In genomic region chr10:127699311-127699710, GRCh38 we compare ENCODE assay signal across 41 cellular contexts. TPM values are rescaled to one million over a fixed set of nuclear protein-coding genes. Genes with fewer than 3 reads are reported as not detected.
"Had no signal": no experiment of that assay in that cellular context is flagged by ENCODE, and none has a peak within 500 bp of the region (broad histone marks: within the 10 kb centered on the region; RNA-seq: fewer than 3 reads in every experiment).

No MANE protein-coding gene starts in this region.

- H3K27ac Mint-ChIP-seq: activated naive CD4-positive, alpha-beta T cell treated with anti-CD3 and anti-CD28 coated beads for 36 hours; activated naive CD4-positive, alpha-beta T cell treated with anti-CD3 and anti-CD28 coated beads, Interleukin-2, amount 10 ng/mL, durations not matched to agents 7 days and 5 days; activated naive CD4-positive, alpha-beta T cell treated with anti-CD3 and anti-CD28 coated beads, Interleukin-2, amount 50 U/mL, for 24 hours; activated naive CD4-positive, alpha-beta T cell treated with anti-CD3 and anti-CD28 coated beads, Interleukin-2, amount 50 U/mL, for 72 hours; activated naive CD8-positive, alpha-beta T cell; activated naive CD8-positive, alpha-beta T cell treated with anti-CD3 and anti-CD28 coated beads for 36 hours; activated naive CD8-positive, alpha-beta T cell treated with anti-CD3 and anti-CD28 coated beads, Interleukin-2, amount 10 ng/mL, durations not matched to agents 7 days and 5 days; activated naive CD8-positive, alpha-beta T cell treated with anti-CD3 and anti-CD28 coated beads, Interleukin-2, amount 50 U/mL, for 24 hours; activated T-cell treated with anti-CD3 and anti-CD28 coated beads, Interleukin-2, amount 50 U/mL, for 24 hours; activated T-cell treated with anti-CD3 and anti-CD28 coated beads, Interleukin-2, amount 50 U/mL, for 72 hours; activated T-helper 1 cell treated with anti-CD3 and anti-CD28 coated beads, Interleukin-12 subunit alpha, Interleukin-12 subunit beta, Interleukin-2, Interleukin-4 antibody, amounts not matched to agents 30 ng/mL and 10 ng/mL and 1 ng/mL, durations not matched to agents 14 hours and 24 hours and 36 hours; activated T-helper 17 cell treated with anti-CD3 and anti-CD28 coated beads, Interleukin-2, amount 50 U/mL, for 72 hours; activated T-helper 2 cell treated with anti-CD3 and anti-CD28 coated beads, Interferon-gamma antibody, Interleukin-2, Interleukin-4, amounts not matched to agents 10 μg/mL and 5 μg/mL and 100 μg/mL, durations not matched to agents 14 hours and 24 hours and 36 hours; brain had no signal

- H3K4me3 Mint-ChIP-seq: activated naive CD4-positive, alpha-beta T cell treated with anti-CD3 and anti-CD28 coated beads for 36 hours; activated naive CD4-positive, alpha-beta T cell treated with anti-CD3 and anti-CD28 coated beads, Interleukin-2, amount 10 ng/mL, durations not matched to agents 7 days and 5 days; activated naive CD4-positive, alpha-beta T cell treated with anti-CD3 and anti-CD28 coated beads, Interleukin-2, amount 50 U/mL, for 24 hours; activated naive CD8-positive, alpha-beta T cell; activated naive CD8-positive, alpha-beta T cell treated with anti-CD3 and anti-CD28 coated beads for 36 hours; activated naive CD8-positive, alpha-beta T cell treated with anti-CD3 and anti-CD28 coated beads, Interleukin-2, amount 10 ng/mL, durations not matched to agents 7 days and 5 days; activated naive CD8-positive, alpha-beta T cell treated with anti-CD3 and anti-CD28 coated beads, Interleukin-2, amount 50 U/mL, for 24 hours; activated T-cell treated with anti-CD3 and anti-CD28 coated beads, Interleukin-2, amount 50 U/mL, for 24 hours; activated T-cell treated with anti-CD3 and anti-CD28 coated beads, Interleukin-2, amount 50 U/mL, for 4 hours; activated T-cell treated with anti-CD3 and anti-CD28 coated beads, Interleukin-2, amount 50 U/mL, for 72 hours; activated T-helper 1 cell treated with anti-CD3 and anti-CD28 coated beads, Interleukin-12 subunit alpha, Interleukin-12 subunit beta, Interleukin-2, Interleukin-4 antibody, amounts not matched to agents 30 ng/mL and 10 ng/mL and 1 ng/mL, durations not matched to agents 14 hours and 24 hours and 36 hours; activated T-helper 17 cell treated with anti-CD3 and anti-CD28 coated beads, Interleukin-2, amount 50 U/mL, for 72 hours; brain; central memory CD8-positive, alpha-beta T cell had no signal

- H3K27ac ChIP-seq: adrenal gland, ascending aorta, body of pancreas, brain microvascular endothelial cell, breast epithelium, cardiac muscle cell had no signal

- H3K36me3 Mint-ChIP-seq: activated naive CD4-positive, alpha-beta T cell treated with anti-CD3 and anti-CD28 coated beads, Interleukin-2, amount 10 ng/mL, durations not matched to agents 7 days and 5 days; activated naive CD4-positive, alpha-beta T cell treated with anti-CD3 and anti-CD28 coated beads, Interleukin-2, amount 50 U/mL, for 24 hours; activated naive CD4-positive, alpha-beta T cell treated with anti-CD3 and anti-CD28 coated beads, Interleukin-2, amount 50 U/mL, for 72 hours; activated naive CD8-positive, alpha-beta T cell; activated naive CD8-positive, alpha-beta T cell treated with anti-CD3 and anti-CD28 coated beads for 36 hours; activated naive CD8-positive, alpha-beta T cell treated with anti-CD3 and anti-CD28 coated beads, Interleukin-2, amount 10 ng/mL, durations not matched to agents 7 days and 5 days; brain had no signal

- H3K9me3 ChIP-seq: adrenal gland, ascending aorta, body of pancreas had no signal

- H3K36me3 ChIP-seq: adrenal gland, ascending aorta, brain microvascular endothelial cell, breast epithelium, cardiac muscle cell had no signal

- H3K4me1 Mint-ChIP-seq: activated naive CD4-positive, alpha-beta T cell treated with anti-CD3 and anti-CD28 coated beads, Interleukin-2, amount 10 ng/mL, durations not matched to agents 7 days and 5 days; activated naive CD4-positive, alpha-beta T cell treated with anti-CD3 and anti-CD28 coated beads, Interleukin-2, amount 50 U/mL, for 24 hours; activated naive CD8-positive, alpha-beta T cell treated with anti-CD3 and anti-CD28 coated beads for 36 hours; activated naive CD8-positive, alpha-beta T cell treated with anti-CD3 and anti-CD28 coated beads, Interleukin-2, amount 10 ng/mL, durations not matched to agents 7 days and 5 days; activated naive CD8-positive, alpha-beta T cell treated with anti-CD3 and anti-CD28 coated beads, Interleukin-2, amount 50 U/mL, for 24 hours; activated T-helper 17 cell treated with anti-CD3 and anti-CD28 coated beads, Interleukin-2, amount 50 U/mL, for 72 hours; central memory CD8-positive, alpha-beta T cell had no signal

- H3K9me3 Mint-ChIP-seq: activated naive CD4-positive, alpha-beta T cell treated with anti-CD3 and anti-CD28 coated beads for 36 hours; activated naive CD4-positive, alpha-beta T cell treated with anti-CD3 and anti-CD28 coated beads, Interleukin-2, amount 10 ng/mL, durations not matched to agents 7 days and 5 days; activated naive CD4-positive, alpha-beta T cell treated with anti-CD3 and anti-CD28 coated beads, Interleukin-2, amount 50 U/mL, for 72 hours; activated naive CD8-positive, alpha-beta T cell treated with anti-CD3 and anti-CD28 coated beads, Interleukin-2, amount 10 ng/mL, durations not matched to agents 7 days and 5 days; activated T-cell treated with anti-CD3 and anti-CD28 coated beads, Interleukin-2, amount 50 U/mL, for 72 hours; activated T-helper 1 cell treated with anti-CD3 and anti-CD28 coated beads, Interleukin-12 subunit alpha, Interleukin-12 subunit beta, Interleukin-2, Interleukin-4 antibody, amounts not matched to agents 30 ng/mL and 10 ng/mL and 1 ng/mL, durations not matched to agents 14 hours and 24 hours and 36 hours; activated T-helper 17 cell treated with anti-CD3 and anti-CD28 coated beads, Interleukin-2, amount 50 U/mL, for 72 hours; activated T-helper 2 cell treated with anti-CD3 and anti-CD28 coated beads, Interferon-gamma antibody, Interleukin-2, Interleukin-4, amounts not matched to agents 10 μg/mL and 5 μg/mL and 100 μg/mL, durations not matched to agents 14 hours and 24 hours and 36 hours; central memory CD8-positive, alpha-beta T cell had no signal

- H3K27me3 ChIP-seq: adrenal gland, ascending aorta, body of pancreas, brain microvascular endothelial cell, cardiac muscle cell had no signal

- H3K27me3 Mint-ChIP-seq: activated naive CD4-positive, alpha-beta T cell treated with anti-CD3 and anti-CD28 coated beads, Interleukin-2, amount 10 ng/mL, durations not matched to agents 7 days and 5 days had no signal

- H3K4me3 ChIP-seq: adrenal gland, ascending aorta, body of pancreas, breast epithelium, cardiac muscle cell had no signal

- DNase-seq: activated effector memory CD4-positive, alpha-beta T cell treated with anti-CD3 and anti-CD28 coated beads, Interleukin-2, amount 50 U/mL, for 16 hours; activated effector memory CD4-positive, alpha-beta T cell treated with Interleukin-2 at 50 U/mL for 16 hours; activated gamma-delta T cell; activated gamma-delta T cell treated with Interleukin-2 at 50 U/mL for 16 hours; activated naive CD4-positive, alpha-beta T cell; activated naive CD4-positive, alpha-beta T cell treated with anti-CD3 and anti-CD28 coated beads for 36 hours; activated naive CD4-positive, alpha-beta T cell treated with anti-CD3 and anti-CD28 coated beads, Interleukin-2, amount 10 ng/mL, durations not matched to agents 7 days and 5 days; activated naive CD4-positive, alpha-beta T cell treated with anti-CD3 and anti-CD28 coated beads, Interleukin-2, amount 50 U/mL, for 16 hours; activated naive CD4-positive, alpha-beta T cell treated with Interleukin-2 at 50 U/mL for 16 hours; activated naive CD8-positive, alpha-beta T cell treated with anti-CD3 and anti-CD28 coated beads for 36 hours; activated naive CD8-positive, alpha-beta T cell treated with anti-CD3 and anti-CD28 coated beads, Interleukin-2, amount 10 ng/mL, durations not matched to agents 7 days and 5 days; activated naive CD8-positive, alpha-beta T cell treated with anti-CD3 and anti-CD28 coated beads, Interleukin-2, amount 50 U/mL, for 24 hours; activated T-cell treated with anti-CD3 and anti-CD28 coated beads, Interleukin-2, amount 50 U/mL, for 1 hour; activated T-cell treated with anti-CD3 and anti-CD28 coated beads, Interleukin-2, amount 50 U/mL, for 24 hours; activated T-cell treated with anti-CD3 and anti-CD28 coated beads, Interleukin-2, amount 50 U/mL, for 4 hours; activated T-cell treated with anti-CD3 and anti-CD28 coated beads, Interleukin-2, amount 50 U/mL, for 48 hours; activated T-cell treated with anti-CD3 and anti-CD28 coated beads, Interleukin-2, amount 50 U/mL, for 72 hours; adrenal gland; amniotic stem cell; amygdala; anterior cingulate cortex; aorta; body of pancreas; brain microvascular endothelial cell; caudate nucleus; central memory CD4-positive, alpha-beta T cell; cerebellar nuclear complex had no signal

- H3K4me1 ChIP-seq: adrenal gland, ascending aorta, body of pancreas, breast epithelium had no signal

RNA-seq across cellular contexts. Expression of gene FOXI2, which starts 37.7 kb away (rescaled TPM):
- total RNA-seq: activated naive CD4-positive, alpha-beta T cell treated with anti-CD3 and anti-CD28 coated beads for 36 hours; activated naive CD4-positive, alpha-beta T cell treated with anti-CD3 and anti-CD28 coated beads, Interleukin-2, amount 50 U/mL, for 72 hours; activated naive CD8-positive, alpha-beta T cell treated with anti-CD3 and anti-CD28 coated beads for 36 hours; activated naive CD8-positive, alpha-beta T cell treated with anti-CD3 and anti-CD28 coated beads, Interleukin-2, amount 10 ng/mL, durations not matched to agents 7 days and 5 days; activated T-cell treated with anti-CD3 and anti-CD28 coated beads, Interleukin-2, amount 50 U/mL, for 4 hours; activated T-cell treated with anti-CD3 and anti-CD28 coated beads, Interleukin-2, amount 50 U/mL, for 72 hours; activated T-helper 1 cell treated with anti-CD3 and anti-CD28 coated beads, Interleukin-12 subunit alpha, Interleukin-12 subunit beta, Interleukin-2, Interleukin-4 antibody, amounts not matched to agents 30 ng/mL and 10 ng/mL and 1 ng/mL, durations not matched to agents 14 hours and 24 hours and 36 hours; activated T-helper 17 cell treated with anti-CD3 and anti-CD28 coated beads, Interleukin-2, amount 50 U/mL, for 72 hours; activated T-helper 2 cell treated with anti-CD3 and anti-CD28 coated beads, Interferon-gamma antibody, Interleukin-2, Interleukin-4, amounts not matched to agents 10 μg/mL and 5 μg/mL and 100 μg/mL, durations not matched to agents 14 hours and 24 hours and 36 hours; adrenal gland; ascending aorta; astrocyte; body of pancreas; bronchial epithelial cell; cardiac muscle cell; cerebellum had no signal
- polyA plus RNA-seq: aorta, cardiac muscle cell had no signal
